In the genomic region with DNA sequence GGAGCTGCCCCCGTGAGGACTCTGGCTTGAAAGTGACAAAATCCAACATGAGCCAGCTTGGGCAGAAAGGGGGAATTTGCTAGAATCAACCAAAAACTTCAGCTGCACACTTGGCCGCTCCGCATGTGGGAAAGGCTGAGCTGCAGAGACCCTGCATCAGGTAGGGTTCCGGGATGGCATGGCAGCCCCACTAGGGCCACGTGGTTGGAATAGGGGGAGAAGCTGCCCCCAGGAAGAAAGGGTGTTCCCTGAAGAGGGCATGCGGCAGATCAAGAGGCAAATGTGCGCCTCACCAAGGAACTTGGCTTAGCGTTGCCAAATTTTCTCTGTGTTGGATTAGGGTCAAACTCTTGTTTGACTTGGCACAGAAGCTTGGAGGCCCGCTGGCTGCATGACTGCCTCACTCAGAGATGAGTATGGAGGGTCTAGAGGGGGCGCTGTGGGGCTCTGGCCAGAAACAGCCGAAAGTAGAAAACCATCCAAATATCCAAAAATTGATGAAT, we compare ENCODE assay signal across 15 cellular contexts. TPM values are rescaled to one million over a fixed set of nuclear protein-coding genes. Genes with fewer than 3 reads are reported as not detected.
DNase-seq lines count a peak whose midpoint lies in the region; ATAC-seq and TF ChIP-seq lines count a peak whose summit lies in the region.
"Had no signal": no experiment of that assay in that cellular context is flagged by ENCODE, and none has a peak within 500 bp of the region (broad histone marks: within the 10 kb centered on the region; RNA-seq: fewer than 3 reads in every experiment).

No MANE protein-coding gene starts in this region.

- no peak overlapping the region for H3K4me2 ChIP-seq in HCT116 (ENCODE audit: low read length)

- intact Hi-C loops in HCT116 (cut with micrococcal nuclease): no loop called here

- H3K79me2 ChIP-seq in HCT116 (ENCODE audit: insufficient read depth, low read length): no peaks in the 10 kb centered on the region

- TF ChIP-seq RAD21 in HCT116 (IDR thresholded peaks at IDR 0.05; ENCODE audit: low read depth): no peak

- POLR2A ChIA-PET in HCT116 (lab: Charles Lee): no interaction called here

- H3K9me2 ChIP-seq in HCT116 (ENCODE audit: insufficient read depth): no peaks in the 10 kb centered on the region

- H3K4me1 ChIP-seq in HCT116 (ENCODE audit: control insufficient read depth in 1 of 2, insufficient read depth in 2 of 2, low read length in 2 of 2) (peaks cover 0 to 14% of the 10 kb centered on the region in 2 experiments; a peak in 2 of 4 replicates), gastroesophageal sphincter (no peaks in the 10 kb centered on the region)
- H3K4me1 ChIP-seq: HAP-1 had no signal

- peak; percentile 67 for ATAC-seq in HCT116
- ATAC-seq in GM18858 (IDR thresholded peaks at IDR 0.05; ENCODE audit: unreplicated experiment): no peak
- no peak for ATAC-seq in gastroesophageal sphincter

- H3K27me3 ChIP-seq in HCT116 (ENCODE audit: insufficient read depth, low read length) (no peaks in the 10 kb centered on the region), gastroesophageal sphincter (no peaks in the 10 kb centered on the region)

- TF ChIP-seq CTCF in 22Rv1 (IDR thresholded peaks at IDR 0.05): peak; percentile 30; the same call in 1 of the 2 replicates
- peak in 2 of 3 experiments; percentile 51 to 53; a peak in 4 of 6 replicates for TF ChIP-seq CTCF in HCT116 (IDR thresholded peaks at IDR 0.05 in 2 of 3, conservative IDR thresholded peaks at IDR 0.05 in 1 of 3; ENCODE audit: borderline replicate concordance in 1 of 3, insufficient read depth in 1 of 3, low read depth in 2 of 3, low read length in 2 of 3)
- TF ChIP-seq CTCF in WI38 (IDR thresholded peaks at IDR 0.05; ENCODE audit: low read depth, low read length): 0 out of 2 replicates have a peak, but pooled peaks have one; percentile 11
- no peak for TF ChIP-seq CTCF in foreskin fibroblast (IDR thresholded peaks at IDR 0.05; ENCODE audit: low read depth, low read length)
- TF ChIP-seq CTCF in gastroesophageal sphincter (IDR thresholded peaks at IDR 0.05): no peak

- WGBS in gastroesophageal sphincter (ENCODE audit: low coverage in 1 of 2), 2 donors: 40% methylated on average over 2 of the region's 11 CpGs; no CpG with 5 or more reads in 1 of the 2 donors

- DNase-seq in HCT116 (ENCODE audit: low read depth, low spot score): no peak
- peak; percentile 30 for DNase-seq in hepatic stellate cell (ENCODE audit: low spot score)
- no peak for DNase-seq in foreskin fibroblast
- DNase-seq in HCEC 1CT: no peak
- DNase-seq: activated CD8-positive, alpha-beta memory T cell treated with anti-CD3 and anti-CD28 coated beads for 24 hours; activated naive CD8-positive, alpha-beta T cell treated with anti-CD3 and anti-CD28 coated beads for 36 hours; AML-193; hypothalamus had no signal

- CTCF ChIA-PET in HCT116 (lab: Charles Lee): interaction anchor here (0.6 to 2.9 kb wide), 5 partner anchors 11 to 205 kb away, joined by 3 to 12 read pairs (median 4); no protein-coding TSS in a partner anchor

- no peaks in the 10 kb centered on the region for H3K9me3 ChIP-seq in HCT116 (ENCODE audit: control insufficient read depth in 1 of 2, insufficient read depth in 1 of 2, low read depth in 1 of 2, low read length in 2 of 2)
- no peaks in the 10 kb centered on the region for H3K9me3 ChIP-seq in gastroesophageal sphincter
- H3K9me3 ChIP-seq: HAP-1 had no signal

- H4K20me1 ChIP-seq in HCT116 (ENCODE audit: insufficient read depth): no peaks in the 10 kb centered on the region

- no peak overlapping the region for H2AFZ ChIP-seq in HCT116 (ENCODE audit: low read depth, low read length, poor library complexity, severe bottlenecking)

- TF ChIP-seq EP300 in gastroesophageal sphincter (IDR thresholded peaks at IDR 0.05): no peak

- no peak overlapping the region for H3K9ac ChIP-seq in HCT116 (ENCODE audit: low read length)

- H3K36me3 ChIP-seq in HCT116 (ENCODE audit: control insufficient read depth in 1 of 2, insufficient read depth in 2 of 2, low read length in 2 of 2) (no peaks in the 10 kb centered on the region), gastroesophageal sphincter (no peaks in the 10 kb centered on the region)
- H3K36me3 ChIP-seq: HAP-1 had no signal

- RAD21 ChIA-PET in HCT116 (lab: Charles Lee; ENCODE audit: low non-redundant PET in 1 of 2, low total read pairs in 2 of 2, uncharacterized antibody in 2 of 2, unreplicated experiment in 2 of 2): no interaction called here

- no peak for TF ChIP-seq POLR2A in HCT116 (IDR thresholded peaks at IDR 0.05; ENCODE audit: borderline replicate concordance, extremely low read depth, insufficient read depth, insufficient read length)
- no peak for TF ChIP-seq POLR2A in gastroesophageal sphincter (IDR thresholded peaks at IDR 0.05)

- no peak overlapping the region for H3K27ac ChIP-seq in 22Rv1
- H3K27ac ChIP-seq in HCT116 (ENCODE audit: low read depth, low read length): no peak overlapping the region
- no peak overlapping the region for H3K27ac ChIP-seq in gastroesophageal sphincter

- no peak overlapping the region for H3K4me3 ChIP-seq in HCT116 (replicated peaks in 1 of 2; ENCODE audit: low read depth in 1 of 2, low read length in 2 of 2)
- H3K4me3 ChIP-seq in WI38 (ENCODE audit: low read depth, low read length): no peak overlapping the region
- no peak overlapping the region for H3K4me3 ChIP-seq in foreskin fibroblast (ENCODE audit: low read depth in 1 of 2, low read length in 2 of 2)
- no peak overlapping the region for H3K4me3 ChIP-seq in gastroesophageal sphincter
- H3K4me3 ChIP-seq: HAP-1 had no signal

- BruUV-seq in HCT116 (replicated peaks; lab: Mats Ljungman, UMichigan): no TSS peak

TF ChIP-seq in HCT116, 20 proteins besides CTCF, POLR2A, EP300 and RAD21:
- no peak for TF ChIP-seq CBX3 (IDR thresholded peaks at IDR 0.05; ENCODE audit: low read depth)

RNA-seq across cellular contexts. Expression of gene WFIKKN2, which starts 29.2 kb away (rescaled TPM):
- total RNA-seq in HCT116 (2021; ENCODE audit: unreplicated experiment) (0.05 TPM), gastroesophageal sphincter (under 1 TPM; 0.16 to 0.69 (median 0.36) TPM)
- not detected in 2 replicates for polyA plus RNA-seq in HCT116 (2012)
- total RNA-seq: activated naive CD8-positive, alpha-beta T cell treated with anti-CD3 and anti-CD28 coated beads for 36 hours; mononuclear cell; T-helper 1 cell treated with Interleukin-12 subunit alpha and Interleukin-12 subunit beta and Interleukin-4 antibody, amounts not matched to agents 30 ng/mL and 1 ng/mL, for 36 hours had no signal

RNA-seq across cellular contexts. Expression of gene ANKRD40CL, which starts 38.9 kb away (rescaled TPM):
- total RNA-seq in HCT116 (2021; ENCODE audit: unreplicated experiment): 0.57 TPM
- polyA plus RNA-seq in HCT116 (2012): not detected in 2 replicates
- not detected for total RNA-seq in gastroesophageal sphincter
- total RNA-seq: activated naive CD8-positive, alpha-beta T cell treated with anti-CD3 and anti-CD28 coated beads for 36 hours; T-helper 1 cell treated with Interleukin-12 subunit alpha and Interleukin-12 subunit beta and Interleukin-4 antibody, amounts not matched to agents 30 ng/mL and 1 ng/mL, for 36 hours had no signal

RNA-seq across cellular contexts. Expression of gene TOB1, which starts 60.0 kb away (rescaled TPM):
- total RNA-seq in HCT116 (2021; ENCODE audit: unreplicated experiment): 86.0 TPM
- 57.2 and 74.9 TPM in 2 replicates for polyA plus RNA-seq in HCT116 (2012)
- total RNA-seq in gastroesophageal sphincter: 10 to 100 TPM; 27.8 to 47.2 (median 29.6) TPM

Comparison
In these comparisons a context has a peak if more than half of its experiments do, and no peak if none do; other contexts are left out.
1. CTCF ChIP-seq: peak in 22Rv1 (single experiment), HCT116 (2 of 3) and WI38 (single experiment); none in foreskin fibroblast (single experiment) and gastroesophageal sphincter (0 of 4).